9 cellular contexts compared by ENCODE assay signal in the genomic region with DNA sequence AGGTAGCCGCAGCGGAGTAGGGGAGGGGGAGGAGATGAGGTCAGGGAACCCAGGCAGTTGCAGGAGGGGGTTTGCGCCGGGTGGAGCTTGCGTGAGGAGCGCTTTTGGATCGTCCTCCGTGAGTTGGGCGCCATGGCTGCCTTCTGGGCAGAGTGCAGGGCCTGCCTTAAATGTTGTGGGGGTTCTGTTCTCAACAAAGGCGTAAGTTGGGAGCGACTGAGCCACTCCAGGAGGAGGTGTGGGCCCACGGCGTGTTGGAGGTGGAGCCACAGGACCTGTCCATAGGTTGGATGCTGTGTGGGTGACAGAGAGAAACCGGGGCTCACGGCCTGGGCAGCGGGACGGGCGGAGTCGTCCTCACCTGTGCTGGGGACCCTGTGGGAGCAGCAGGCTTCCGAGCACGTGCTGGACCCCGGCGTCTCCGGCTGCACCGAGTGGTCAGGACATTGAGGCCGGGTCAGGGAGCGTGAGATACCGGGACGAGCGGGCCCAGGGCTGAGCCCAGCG. TPM values are rescaled to one million over a fixed set of nuclear protein-coding genes. Genes with fewer than 3 reads are reported as not detected.
DNase-seq lines count a peak whose midpoint lies in the region; ATAC-seq, FAIRE-seq and TF ChIP-seq lines count a peak whose summit lies in the region.
"Had no signal": no experiment of that assay in that cellular context is flagged by ENCODE, and none has a peak within 500 bp of the region (broad histone marks: within the 10 kb centered on the region; RNA-seq: fewer than 3 reads in every experiment).

No MANE protein-coding gene starts in this region.

- H3K27me3 Mint-ChIP-seq in CD4-positive, alpha-beta memory T cell = no peaks in the 10 kb centered on the region
- peaks cover 76% of the 10 kb centered on the region for H3K27me3 Mint-ChIP-seq in dendritic cell treated with granulocyte-macrophage colony-stimulating factor and Interleukin-4, amounts not matched to agents 40 ng/mL and 50 ng/mL, for 4 days

- no peaks in the 10 kb centered on the region for H3K9me3 Mint-ChIP-seq in CD4-positive, alpha-beta memory T cell
- no peaks in the 10 kb centered on the region for H3K9me3 Mint-ChIP-seq in dendritic cell treated with granulocyte-macrophage colony-stimulating factor and Interleukin-4, amounts not matched to agents 40 ng/mL and 50 ng/mL, for 4 days

- peak overlapping the region; percentile 88 to 99 (median 98) for H3K4me3 Mint-ChIP-seq in CD4-positive, alpha-beta memory T cell
- H3K4me3 Mint-ChIP-seq in dendritic cell treated with granulocyte-macrophage colony-stimulating factor and Interleukin-4, amounts not matched to agents 40 ng/mL and 50 ng/mL, for 4 days = peak overlapping the region; percentile 69

- peaks cover 40% of the 10 kb centered on the region for H3K4me1 ChIP-seq in CD4-positive, alpha-beta memory T cell (ENCODE audit: insufficient read depth, low read length)
- peaks cover 0 to 13% of the 10 kb centered on the region in 2 donors for H3K4me1 ChIP-seq in muscle layer of duodenum (ENCODE audit: control insufficient read depth in 1 of 2, insufficient read depth in 2 of 2, low read length in 2 of 2)

- H3K27ac Mint-ChIP-seq in CD4-positive, alpha-beta memory T cell = peak overlapping the region; percentile 95 to 100 (median 98)
- peak overlapping the region; percentile 23 for H3K27ac Mint-ChIP-seq in dendritic cell treated with granulocyte-macrophage colony-stimulating factor and Interleukin-4, amounts not matched to agents 40 ng/mL and 50 ng/mL, for 4 days

- intact Hi-C loops in CD4-positive, alpha-beta memory T cell (cut with micrococcal nuclease) = loop anchor here (1.0 to 5.0 kb wide), 3 partner anchors 19 to 51 kb away; a partner anchor contains a TSS
- intact Hi-C loops in dendritic cell treated with granulocyte-macrophage colony-stimulating factor and Interleukin-4, amounts not matched to agents 40 ng/mL and 50 ng/mL, for 4 days (cut with micrococcal nuclease) = no loop called here

- no peaks in the 10 kb centered on the region for H3K27me3 ChIP-seq in CD4-positive, alpha-beta memory T cell (ENCODE audit: insufficient read depth, low read length)
- H3K27me3 ChIP-seq in muscle layer of duodenum (ENCODE audit: low read depth, low read length) = peaks cover 2% of the 10 kb centered on the region

- peaks cover 6% of the 10 kb centered on the region for H3K36me3 ChIP-seq in CD4-positive, alpha-beta memory T cell (ENCODE audit: insufficient read depth, low read length)
- H3K36me3 ChIP-seq in SK-N-MC (ENCODE audit: insufficient read depth, low read length) (no peaks in the 10 kb centered on the region), muscle layer of duodenum (ENCODE audit: control insufficient read depth in 1 of 2, insufficient read depth in 2 of 2, low read length in 2 of 2) (no peaks in the 10 kb centered on the region)

- no peak for ATAC-seq in GM21447 (IDR thresholded peaks at IDR 0.05; ENCODE audit: unreplicated experiment)
- no peak for ATAC-seq in HG03571 (IDR thresholded peaks at IDR 0.05; ENCODE audit: unreplicated experiment)

- H3K9ac ChIP-seq in SK-N-MC (ENCODE audit: insufficient read length) = no peak overlapping the region

- no peaks in the 10 kb centered on the region for H3K9me3 ChIP-seq in CD4-positive, alpha-beta memory T cell (ENCODE audit: control insufficient read depth in 1 of 2, low read length in 2 of 2)
- H3K9me3 ChIP-seq in SK-N-MC (ENCODE audit: low read depth, low read length) (no peaks in the 10 kb centered on the region), muscle layer of duodenum (ENCODE audit: control insufficient read depth in 1 of 2, low read length in 2 of 2) (no peaks in the 10 kb centered on the region)

- TF ChIP-seq CTCF in D721Med (IDR thresholded peaks at IDR 0.05; ENCODE audit: insufficient read depth, missing control alignments) = no peak

- POLR2A ChIA-PET in CD4-positive, alpha-beta memory T cell (lab: Charles Lee; ENCODE audit: partially characterized antibody) = interaction anchor here (0.6 to 14.3 kb wide), 22 partner anchors 7 to 555 kb away, joined by 3 to 549 read pairs (median 26); a partner anchor contains a TSS

- CTCF ChIA-PET in CD4-positive, alpha-beta memory T cell (lab: Charles Lee; ENCODE audit: partially characterized antibody) = interaction anchor here (0.6 to 3.2 kb wide), 8 partner anchors 17 to 164 kb away, joined by 3 to 28 read pairs (median 4); a partner anchor contains a TSS

- no peak for FAIRE-seq in D721Med (lab: Jason Lieb, UNC)

- H3K27ac ChIP-seq in CD4-positive, alpha-beta memory T cell (ENCODE audit: low read depth, low read length) = peak overlapping the region; percentile 96
- H3K27ac ChIP-seq in SK-N-MC (no peak overlapping the region), muscle layer of duodenum (ENCODE audit: low read length) (peak overlapping the region; percentile 72)
- H3K27ac ChIP-seq: epithelial cell of prostate had no signal

- DNase-seq in CD4-positive, alpha-beta memory T cell = peak in 4 of 5 donors; percentile 66 to 79 (median 73)
- DNase-seq in SK-N-MC (ENCODE audit: low read depth, low spot score) (no peak), nucleus accumbens (lab: John Stamatoyannopoulos, UW) (no peak), D721Med (ENCODE audit: insufficient read length, low spot score) (no peak)

- H3K4me3 ChIP-seq in CD4-positive, alpha-beta memory T cell (ENCODE audit: low read length in 2 of 2) = peak overlapping the region; percentile 83 to 95
- peak overlapping the region; percentile 75 for H3K4me3 ChIP-seq in SK-N-MC
- H3K4me3 ChIP-seq in muscle layer of duodenum (ENCODE audit: low read depth in 1 of 2, low read length in 2 of 2) = peak overlapping the region; percentile 52 to 73

- peaks cover 17 to 57% (median 37%) of the 10 kb centered on the region in 4 donors for H3K4me1 Mint-ChIP-seq in CD4-positive, alpha-beta memory T cell
- peaks cover 22% of the 10 kb centered on the region for H3K4me1 Mint-ChIP-seq in dendritic cell treated with granulocyte-macrophage colony-stimulating factor and Interleukin-4, amounts not matched to agents 40 ng/mL and 50 ng/mL, for 4 days (ENCODE audit: low read depth)

- H3K36me3 Mint-ChIP-seq in CD4-positive, alpha-beta memory T cell = peaks cover 10 to 33% of the 10 kb centered on the region in 2 donors
- no peaks in the 10 kb centered on the region for H3K36me3 Mint-ChIP-seq in dendritic cell treated with granulocyte-macrophage colony-stimulating factor and Interleukin-4, amounts not matched to agents 40 ng/mL and 50 ng/mL, for 4 days (ENCODE audit: low read depth)

RNA-seq across cellular contexts. Expression of a gene that starts 1.1 kb away (rescaled TPM):
- 100 to 1,000 TPM; 304 TPM for total RNA-seq in CD4-positive, alpha-beta memory T cell
- 1 to 10 TPM; 3.0 to 5.6 TPM for polyA plus RNA-seq in CD4-positive, alpha-beta memory T cell

RNA-seq across cellular contexts. Expression of a gene that starts 9.7 kb away (rescaled TPM):
- 10 to 100 TPM; 25.9 to 26.3 TPM for total RNA-seq in CD4-positive, alpha-beta memory T cell
- polyA plus RNA-seq in CD4-positive, alpha-beta memory T cell = 10 to 100 TPM in 1 of 2 donors, 1 to 10 TPM in 1; 1.4 to 10.8 TPM

RNA-seq across cellular contexts. Expression of a gene that starts 11.5 kb away (rescaled TPM):
- total RNA-seq in CD4-positive, alpha-beta memory T cell = not detected
- polyA plus RNA-seq in CD4-positive, alpha-beta memory T cell = not detected

RNA-seq across cellular contexts. Expression of a gene that starts 19.7 kb away (rescaled TPM):
- total RNA-seq in CD4-positive, alpha-beta memory T cell = 100 to 1,000 TPM; 202 to 203 TPM
- polyA plus RNA-seq in CD4-positive, alpha-beta memory T cell = 1,000 to 10,000 TPM; 2,491 to 3,716 TPM

RNA-seq across cellular contexts. Expression of a gene that starts 26.0 kb away (rescaled TPM):
- 100 to 1,000 TPM; 119 to 121 TPM for total RNA-seq in CD4-positive, alpha-beta memory T cell
- 1,000 to 10,000 TPM; 2,073 to 2,173 TPM for polyA plus RNA-seq in CD4-positive, alpha-beta memory T cell

Comparison
In these comparisons a context has a peak if more than half of its experiments do, and no peak if none do; other contexts are left out.
1. DNase-seq: peak in CD4-positive, alpha-beta memory T cell (4 of 5); none in SK-N-MC (single experiment), nucleus accumbens (0 of 56) and D721Med (single experiment).
2. Peak in every context shown above with its lines, with median percentiles within 50 percentile points of each other: H3K4me3 ChIP-seq.